19 cellular contexts compared by ENCODE assay signal in genomic region chr17:10091051-10091450, GRCh38.
DNase-seq lines count a peak whose midpoint lies in the region; FAIRE-seq and TF ChIP-seq lines count a peak whose summit lies in the region.
"Had no signal": no experiment of that assay in that cellular context is flagged by ENCODE, and none has a peak within 500 bp of the region (broad histone marks: within the 10 kb centered on the region; RNA-seq: fewer than 3 reads in every experiment).

No MANE protein-coding gene starts in this region.

- H2BK15ac ChIP-seq in mesenchymal stem cell (ENCODE audit: low read depth, poor library complexity, severe bottlenecking) = no peak overlapping the region

- H3K4me3 ChIP-seq in bronchial epithelial cell (ENCODE audit: low read depth, low read length) = no peak overlapping the region
- H3K4me3 ChIP-seq in mesenchymal stem cell (ENCODE audit: insufficient read depth in 1 of 2, low read depth in 1 of 2, low read length in 2 of 2) = no peak overlapping the region
- H3K4me3 ChIP-seq in stomach smooth muscle (ENCODE audit: low read length in 2 of 2) = no peak overlapping the region
- H3K4me3 ChIP-seq: GM12878, GM23248 had no signal

- H3K9ac ChIP-seq in mesenchymal stem cell (ENCODE audit: low read length) = no peak overlapping the region
- H3K9ac ChIP-seq in stomach smooth muscle (ENCODE audit: low read length in 2 of 2) = no peak overlapping the region
- H3K9ac ChIP-seq: GM23248 had no signal

- no peak overlapping the region for H3K4me2 ChIP-seq in mesenchymal stem cell (ENCODE audit: low read length, poor library complexity, severe bottlenecking)

- peak overlapping the region in 1 of 2 experiments; percentile 77 for H3K14ac ChIP-seq in mesenchymal stem cell (ENCODE audit: low read length in 2 of 2)

- H4K91ac ChIP-seq in mesenchymal stem cell (ENCODE audit: low read length) = peak overlapping the region; percentile 64

- H2BK12ac ChIP-seq in mesenchymal stem cell (ENCODE audit: low read length in 2 of 2) = peak overlapping the region; percentile 1 to 83

- H3K9me3 ChIP-seq in mesenchymal stem cell (ENCODE audit: control insufficient read depth, low read length) (peaks cover 7% of the 10 kb centered on the region), stomach smooth muscle (ENCODE audit: control insufficient read depth in 2 of 2, low read length in 2 of 2) (peaks cover 4 to 7% of the 10 kb centered on the region in 2 donors)

- H3K27me3 ChIP-seq in bronchial epithelial cell (ENCODE audit: control insufficient read depth, insufficient read depth, low read length) (no peaks in the 10 kb centered on the region), mesenchymal stem cell (ENCODE audit: control insufficient read depth in 1 of 2, insufficient read depth in 1 of 2, low read length in 2 of 2) (no peaks in the 10 kb centered on the region), stomach smooth muscle (ENCODE audit: control insufficient read depth in 1 of 2, insufficient read depth in 2 of 2, low read length in 2 of 2) (no peaks in the 10 kb centered on the region)

- H3K4me1 ChIP-seq in mesenchymal stem cell (ENCODE audit: control insufficient read depth, insufficient read depth, low read depth, low read length) (peaks cover 9% of the 10 kb centered on the region), stomach smooth muscle (ENCODE audit: control insufficient read depth, insufficient read depth, low read length) (peaks cover 46% of the 10 kb centered on the region)

- peaks cover 4% of the 10 kb centered on the region for H3K79me1 ChIP-seq in mesenchymal stem cell (replicated peaks; ENCODE audit: low read length, poor library complexity, severe bottlenecking)

- no peak overlapping the region for H4K8ac ChIP-seq in mesenchymal stem cell (ENCODE audit: low read length)

- WGBS in mesenchymal stem cell = 20% methylated on average over 5 of the region's 5 CpGs

- peak; percentile 28 for DNase-seq in ELF-1 (ENCODE audit: low read depth, low spot score)
- DNase-seq in bronchial epithelial cell (ENCODE audit: low read depth) = no peak
- DNase-seq in mesenchymal stem cell = peak; percentile 69
- no peak for DNase-seq in COLO829 (ENCODE audit: low spot score)
- DNase-seq in SIG-M5 (lab: John Stamatoyannopoulos, UW) = no peak
- DNase-seq in NCI-H1436 (lab: John Stamatoyannopoulos, UW) = no peak
- DNase-seq in DMS 273 (lab: John Stamatoyannopoulos, UW; ENCODE audit: unreplicated experiment) = no peak
- DNase-seq: Calu3; CD4-positive, alpha-beta T cell; DMS79; GM23248; NCI-H1048; NCI-H146; NCI-H2081; NCI-H510A; NCI-H82 had no signal

- no peak overlapping the region for H2BK120ac ChIP-seq in mesenchymal stem cell (ENCODE audit: low read depth, low read length)

- no peak overlapping the region for H3K4ac ChIP-seq in mesenchymal stem cell (ENCODE audit: low read depth in 1 of 2, low read length in 2 of 2)

- H3K23ac ChIP-seq in mesenchymal stem cell (ENCODE audit: low read length in 2 of 2) = no peak overlapping the region

- H3K27ac ChIP-seq in mesenchymal stem cell (ENCODE audit: low read length, poor library complexity, severe bottlenecking) (no peak overlapping the region), stomach smooth muscle (ENCODE audit: low read length) (peak overlapping the region; percentile 64)
- H3K27ac ChIP-seq: GM23248 had no signal

- no peaks in the 10 kb centered on the region for H3K36me3 ChIP-seq in bronchial epithelial cell (ENCODE audit: control insufficient read depth, insufficient read depth, low read length)
- H3K36me3 ChIP-seq in mesenchymal stem cell (ENCODE audit: control insufficient read depth in 1 of 2, insufficient read depth in 2 of 2, low read depth in 1 of 2, low read length in 2 of 2) = no peaks in the 10 kb centered on the region
- peaks cover 0 to 2% of the 10 kb centered on the region in 2 donors for H3K36me3 ChIP-seq in stomach smooth muscle (ENCODE audit: control insufficient read depth in 2 of 2, insufficient read depth in 2 of 2, low read length in 2 of 2)

- H2AFZ ChIP-seq in mesenchymal stem cell (ENCODE audit: low read depth, low read length) = no peak overlapping the region
- H2AFZ ChIP-seq: GM23248 had no signal

- no peak overlapping the region for H2BK5ac ChIP-seq in mesenchymal stem cell (ENCODE audit: low read depth, low read length, poor library complexity, severe bottlenecking)

- no peak overlapping the region for H2AK5ac ChIP-seq in mesenchymal stem cell (ENCODE audit: low read length, severe bottlenecking)

- H3K18ac ChIP-seq in mesenchymal stem cell (ENCODE audit: low read depth in 1 of 2, low read length in 2 of 2) = peak overlapping the region; percentile 31 to 54

- TF ChIP-seq CTCF in bronchial epithelial cell (IDR thresholded peaks at IDR 0.05; ENCODE audit: insufficient read depth, low read length, severe bottlenecking) = no peak

- FAIRE-seq in bronchial epithelial cell (lab: Jason Lieb, UNC) = peak; percentile 32
- FAIRE-seq: G401.6, GM12878 had no signal

Comparison
In these comparisons a context has a peak if more than half of its experiments do, and no peak if none do; other contexts are left out.
1. DNase-seq: peak in ELF-1 (single experiment) and mesenchymal stem cell (single experiment); none in bronchial epithelial cell (single experiment), COLO829 (single experiment), SIG-M5 (single experiment), NCI-H1436 (single experiment) and DMS 273 (single experiment).